ENCODE assay signal across 18 cellular contexts in the genomic region with DNA sequence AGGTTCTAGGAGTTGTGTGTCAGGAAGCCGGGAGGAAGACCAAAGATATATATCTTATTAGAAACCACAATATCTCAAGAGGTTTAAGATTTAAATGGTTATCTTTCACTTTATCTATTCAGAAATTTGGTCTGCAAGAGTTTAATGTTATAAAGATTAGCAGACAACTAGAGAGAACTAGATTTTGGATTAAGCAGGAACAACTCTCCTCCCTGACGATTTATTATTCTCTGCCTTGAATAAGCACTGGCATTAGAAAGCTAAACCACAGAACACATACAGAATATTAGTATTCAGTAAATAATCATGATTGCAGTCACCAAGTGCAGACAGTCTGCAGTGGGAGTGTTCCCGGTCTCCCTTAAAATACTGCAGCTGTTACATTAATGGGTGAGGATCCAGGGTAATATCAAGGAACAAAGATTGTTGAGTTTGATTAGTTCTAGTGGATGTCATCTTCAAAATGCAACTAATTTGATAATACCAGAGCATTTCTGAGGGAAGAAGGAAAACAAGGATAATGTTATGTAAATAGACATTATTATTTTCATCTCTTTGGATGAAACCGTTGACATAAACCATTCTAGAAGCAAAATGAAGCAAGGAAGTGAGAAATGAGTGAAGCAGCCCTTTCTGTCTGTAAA.
"Had no signal": no experiment of that assay in that cellular context is flagged by ENCODE, and none has a peak within 500 bp of the region (broad histone marks: within the 10 kb centered on the region; RNA-seq: fewer than 3 reads in every experiment).

No MANE protein-coding gene starts in this region.

- DNase-seq: central memory CD4-positive, alpha-beta T cell; effector CD4-positive, alpha-beta T cell; foreskin fibroblast; left colon; natural killer cell; psoas muscle; retina; stimulated activated CD4-positive, alpha-beta T cell treated with anti-CD3 and anti-CD28 coated beads, Interleukin-12 subunit alpha, Interleukin-12 subunit beta, amount 100 ng/mL, for 4 hours; stimulated activated naive CD4-positive, alpha-beta T cell treated with Interleukin-2 at 50 U/mL for 16 hours; trophoblast cell had no signal

- H3K27me3 ChIP-seq: esophagus muscularis mucosa, gastroesophageal sphincter had no signal

- H3K36me3 ChIP-seq: esophagus muscularis mucosa, gastroesophageal sphincter had no signal

- H3K9ac ChIP-seq: parathyroid adenoma had no signal

- H2AFZ ChIP-seq: parathyroid adenoma had no signal

- H3K4me3 ChIP-seq: coronary artery, esophagus muscularis mucosa, gastroesophageal sphincter, psoas muscle, skin epidermis had no signal

- H3K4me1 ChIP-seq: esophagus muscularis mucosa, gastroesophageal sphincter, parathyroid adenoma had no signal

- H3K4me1 Mint-ChIP-seq: natural killer cell had no signal

- H3K4me3 Mint-ChIP-seq: mesothelial cell of epicardium, natural killer cell had no signal

- H3K79me2 ChIP-seq: parathyroid adenoma had no signal

- H3K27ac ChIP-seq: coronary artery, epithelial cell of prostate, esophagus muscularis mucosa, gastroesophageal sphincter, parathyroid adenoma, psoas muscle, skin epidermis had no signal

- H3K36me3 Mint-ChIP-seq: mesothelial cell of epicardium, natural killer cell had no signal

- ATAC-seq: gastroesophageal sphincter, left colon, natural killer cell, sciatic nerve had no signal

- H3K27ac Mint-ChIP-seq: mesothelial cell of epicardium, natural killer cell had no signal

- H3K9me3 ChIP-seq: esophagus muscularis mucosa, gastroesophageal sphincter, psoas muscle had no signal

- H3K9me3 Mint-ChIP-seq: natural killer cell had no signal
